In the genomic region with DNA sequence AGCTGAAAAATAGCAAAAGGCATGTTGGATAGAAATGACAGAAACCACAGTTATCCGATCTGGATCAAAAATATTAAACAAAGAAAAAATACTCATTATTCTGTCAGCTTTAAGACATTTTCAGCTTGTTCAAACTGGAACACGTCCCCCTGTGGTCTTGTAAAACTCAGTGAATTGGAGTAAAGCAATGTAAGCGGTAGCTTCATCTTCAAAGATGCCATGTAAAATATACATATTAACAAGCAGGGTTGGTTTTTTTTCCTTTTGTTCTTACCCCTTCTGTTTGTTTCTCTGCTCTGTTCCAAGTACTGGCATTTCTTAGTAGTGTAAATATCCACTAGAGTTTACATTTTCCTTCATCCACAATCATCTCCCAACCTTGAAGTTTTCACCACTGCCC, we compare ENCODE assay signal across 21 cellular contexts.
DNase-seq lines count a peak whose midpoint lies in the region; ATAC-seq, FAIRE-seq and TF ChIP-seq lines count a peak whose summit lies in the region.
"Had no signal": no experiment of that assay in that cellular context is flagged by ENCODE, and none has a peak within 500 bp of the region (broad histone marks: within the 10 kb centered on the region; RNA-seq: fewer than 3 reads in every experiment).

No MANE protein-coding gene starts in this region.

- H3K9me3 ChIP-seq in GM12878 (replicated peaks; ENCODE audit: control insufficient read depth, insufficient read depth, low read length) (no peaks in the 10 kb centered on the region; the same call in none of the 3 replicates), hepatocyte (ENCODE audit: low read depth) (no peaks in the 10 kb centered on the region)
- H3K9me3 ChIP-seq: A549 had no signal

- no peaks in the 10 kb centered on the region for H3K4me1 Mint-ChIP-seq in nephron progenitor cell
- H3K4me1 Mint-ChIP-seq in activated T-helper 1 cell treated with anti-CD3 and anti-CD28 coated beads, Interleukin-12 subunit alpha, Interleukin-12 subunit beta, Interleukin-2, Interleukin-4 antibody, amounts not matched to agents 30 ng/mL and 10 ng/mL and 1 ng/mL, durations not matched to agents 14 hours and 24 hours and 36 hours (ENCODE audit: low read depth), result no peaks in the 10 kb centered on the region

- H3K4me3 ChIP-seq in GM12878 (no peak overlapping the region), hepatocyte (no peak overlapping the region)
- H3K4me3 ChIP-seq: A549, GM23248 had no signal

- H3K27me3 ChIP-seq in GM12878 (replicated peaks in 1 of 2; ENCODE audit: control insufficient read depth in 2 of 2, insufficient read depth in 2 of 2, low read length in 1 of 2) (no peaks in the 10 kb centered on the region), hepatocyte (no peaks in the 10 kb centered on the region)

- no peaks in the 10 kb centered on the region for H3K36me3 ChIP-seq in GM12878 (ENCODE audit: control insufficient read depth in 2 of 2, insufficient read depth in 2 of 2, low read length in 1 of 2)
- no peaks in the 10 kb centered on the region for H3K36me3 ChIP-seq in hepatocyte (replicated peaks; ENCODE audit: insufficient read depth, low read depth)

- H4K20me1 ChIP-seq in GM12878 (ENCODE audit: control insufficient read depth, insufficient read depth), result no peaks in the 10 kb centered on the region
- H4K20me1 ChIP-seq in hepatocyte (ENCODE audit: insufficient read depth, poor library complexity, severe bottlenecking), result no peaks in the 10 kb centered on the region

- POLR2A ChIA-PET in GM12878 (lab: Charles Lee), result interaction anchor here (0.7 to 3.9 kb wide), 4 partner anchors 9 to 40 kb away, joined by 3 to 33 read pairs (median 6); no protein-coding TSS in a partner anchor

- H3K27ac ChIP-seq in GM12878 (ENCODE audit: control insufficient read depth, insufficient read depth), result peak overlapping the region; percentile 72; the same call in 1 of the 2 replicates
- H3K27ac ChIP-seq in hepatocyte, result no peak overlapping the region
- H3K27ac ChIP-seq: A549, GM23248 had no signal

- H3K9ac ChIP-seq in GM12878 (ENCODE audit: control insufficient read depth, insufficient read depth, low read length), result no peak overlapping the region
- H3K9ac ChIP-seq: GM23248 had no signal

- H3K79me2 ChIP-seq in GM12878 (ENCODE audit: control insufficient read depth, insufficient read depth, low read length) (peaks cover 34% of the 10 kb centered on the region), hepatocyte (no peaks in the 10 kb centered on the region)

- H3K9me2 ChIP-seq in hepatocyte (replicated peaks; ENCODE audit: insufficient read depth), result no peaks in the 10 kb centered on the region

- 82% methylated on average over 3 of the region's 3 CpGs for WGBS in GM12878 (ENCODE audit: insufficient coverage, insufficient replicate concordance, low lambda C conversion rate, missing lambda C conversion rate)
- 58% methylated on average over 3 of the region's 3 CpGs for WGBS in hepatocyte (ENCODE audit: low lambda C conversion rate, missing lambda C conversion rate)

- peaks cover 10% of the 10 kb centered on the region; the same call in 1 of the 2 replicates for H3K4me1 ChIP-seq in GM12878 (ENCODE audit: control insufficient read depth, insufficient read depth, low read length)
- no peaks in the 10 kb centered on the region for H3K4me1 ChIP-seq in hepatocyte (ENCODE audit: insufficient read depth)
- H3K4me1 ChIP-seq: A549 had no signal

- FAIRE-seq in GM12878 (lab: Jason Lieb, UNC), result no peak
- FAIRE-seq: A549, H1 had no signal

- peaks cover 12% of the 10 kb centered on the region for H3K9me3 Mint-ChIP-seq in nephron progenitor cell
- no peaks in the 10 kb centered on the region for H3K9me3 Mint-ChIP-seq in activated T-helper 1 cell treated with anti-CD3 and anti-CD28 coated beads, Interleukin-12 subunit alpha, Interleukin-12 subunit beta, Interleukin-2, Interleukin-4 antibody, amounts not matched to agents 30 ng/mL and 10 ng/mL and 1 ng/mL, durations not matched to agents 14 hours and 24 hours and 36 hours

- no peak for ATAC-seq in GM12878
- ATAC-seq in HG03378 (IDR thresholded peaks at IDR 0.05; ENCODE audit: unreplicated experiment), result no peak
- ATAC-seq: A549 had no signal

- BruUV-seq in GM12878 (replicated peaks; lab: Mats Ljungman, UMichigan), result no TSS peak

- no peak for TF ChIP-seq EP300 in GM12878 (IDR thresholded peaks at IDR 0.05; ENCODE audit: borderline replicate concordance in 1 of 2, control insufficient read depth in 1 of 2, low read depth in 2 of 2, low read length in 2 of 2)

- CTCF ChIA-PET in GM12878 (lab: Yijun Ruan, JAX), result interaction anchor here (0.6 to 4.6 kb wide), 6 partner anchors 29 to 182 kb away, joined by 3 to 46 read pairs (median 4); no protein-coding TSS in a partner anchor

- RAD21 ChIA-PET in GM12878 (lab: Charles Lee; ENCODE audit: unreplicated experiment), result interaction anchor here (0.9 to 12.5 kb wide), 6 partner anchors 10 to 1332 kb away, joined by 3 to 207 read pairs (median 15); no protein-coding TSS in a partner anchor

- H2AFZ ChIP-seq in GM12878 (ENCODE audit: control insufficient read depth, low read depth, low read length) (no peak overlapping the region; the same call in 1 of the 2 replicates), hepatocyte (no peak overlapping the region)

- TF ChIP-seq POLR2A in GM12878 (IDR thresholded peaks at IDR 0.05; ENCODE audit: low read depth, low read length), result no peak

- H3K4me2 ChIP-seq in GM12878 (ENCODE audit: control insufficient read depth, insufficient read depth), result no peak overlapping the region
- H3K4me2 ChIP-seq in hepatocyte, result no peak overlapping the region
- H3K4me2 ChIP-seq: A549 had no signal

- no peak overlapping the region for H3K4me3 Mint-ChIP-seq in nephron progenitor cell
- H3K4me3 Mint-ChIP-seq in activated T-helper 1 cell treated with anti-CD3 and anti-CD28 coated beads, Interleukin-12 subunit alpha, Interleukin-12 subunit beta, Interleukin-2, Interleukin-4 antibody, amounts not matched to agents 30 ng/mL and 10 ng/mL and 1 ng/mL, durations not matched to agents 14 hours and 24 hours and 36 hours, result no peak overlapping the region
- H3K4me3 Mint-ChIP-seq: H9 had no signal

- in situ Hi-C loops in GM12878 (cut with MboI), result no loop called here

- intact Hi-C loops in GM12878 (cut with micrococcal nuclease; ENCODE audit: unreplicated experiment), result loop anchor here (5.0 kb wide), 1 partner anchor 334 kb away; no protein-coding TSS in a partner anchor
- intact Hi-C loops in activated T-helper 1 cell treated with anti-CD3 and anti-CD28 coated beads, Interleukin-12 subunit alpha, Interleukin-12 subunit beta, Interleukin-2, Interleukin-4 antibody, amounts not matched to agents 30 ng/mL and 10 ng/mL and 1 ng/mL, durations not matched to agents 14 hours and 24 hours and 36 hours (cut with micrococcal nuclease), result no loop called here

- no peak for TF ChIP-seq CTCF in GM12878 (IDR thresholded peaks at IDR 0.05 in 2 of 3, conservative IDR thresholded peaks at IDR 0.05 in 1 of 3; ENCODE audit: control insufficient read depth in 2 of 3, extremely low read depth in 1 of 3, insufficient read depth in 1 of 3, low read depth in 3 of 3, low read length in 3 of 3)
- no peak for TF ChIP-seq CTCF in hepatocyte (IDR thresholded peaks at IDR 0.05; ENCODE audit: poor library complexity)
- TF ChIP-seq CTCF in nephron progenitor cell (IDR thresholded peaks at IDR 0.05), result no peak

- H3K27me3 Mint-ChIP-seq in nephron progenitor cell (ENCODE audit: low read depth, poor library complexity), result peaks cover 3% of the 10 kb centered on the region
- peaks cover 3% of the 10 kb centered on the region for H3K27me3 Mint-ChIP-seq in activated T-helper 1 cell treated with anti-CD3 and anti-CD28 coated beads, Interleukin-12 subunit alpha, Interleukin-12 subunit beta, Interleukin-2, Interleukin-4 antibody, amounts not matched to agents 30 ng/mL and 10 ng/mL and 1 ng/mL, durations not matched to agents 14 hours and 24 hours and 36 hours (ENCODE audit: insufficient read depth)

- no peaks in the 10 kb centered on the region for H3K36me3 Mint-ChIP-seq in nephron progenitor cell (ENCODE audit: low read depth)
- H3K36me3 Mint-ChIP-seq in activated T-helper 1 cell treated with anti-CD3 and anti-CD28 coated beads, Interleukin-12 subunit alpha, Interleukin-12 subunit beta, Interleukin-2, Interleukin-4 antibody, amounts not matched to agents 30 ng/mL and 10 ng/mL and 1 ng/mL, durations not matched to agents 14 hours and 24 hours and 36 hours (ENCODE audit: low read depth), result no peaks in the 10 kb centered on the region
- H3K36me3 Mint-ChIP-seq: CD4-positive, alpha-beta memory T cell had no signal

- DNase-seq in H4 (ENCODE audit: low spot score), result peak; percentile 40
- peak; percentile 38 for DNase-seq in M059J (ENCODE audit: low read depth)
- DNase-seq in GM12878 (ENCODE audit: low read depth, low spot score), result no peak
- DNase-seq in hepatocyte (ENCODE audit: low spot score), result peak; percentile 15
- no peak for DNase-seq in nephron progenitor cell
- DNase-seq in activated T-helper 1 cell treated with anti-CD3 and anti-CD28 coated beads, Interleukin-12 subunit alpha, Interleukin-12 subunit beta, Interleukin-2, Interleukin-4 antibody, amounts not matched to agents 30 ng/mL and 10 ng/mL and 1 ng/mL, durations not matched to agents 14 hours and 24 hours and 36 hours (ENCODE audit: low spot score), result no peak
- no peak for DNase-seq in AML-193 (lab: John Stamatoyannopoulos, UW)
- DNase-seq: 8988T, ACHN, C1 segment of cervical spinal cord, Calu3, COR-L47, DMS53, DMS79 treated with DMSO at 0.1 percent for 48 hours, GF-D8, GM23248, H9 had no signal

- SMC1A ChIA-PET in GM12878 (lab: Charles Lee; ENCODE audit: uncharacterized antibody, unreplicated experiment), result interaction anchor here (0.6 to 18.8 kb wide), 7 partner anchors 12 to 789 kb away, joined by 3 to 394 read pairs (median 4); no protein-coding TSS in a partner anchor

- no peak for TF ChIP-seq RAD21 in GM12878 (IDR thresholded peaks at IDR 0.05; ENCODE audit: insufficient read depth, low read depth, low read length)

- H3K27ac Mint-ChIP-seq in nephron progenitor cell, result no peak overlapping the region
- H3K27ac Mint-ChIP-seq in activated T-helper 1 cell treated with anti-CD3 and anti-CD28 coated beads, Interleukin-12 subunit alpha, Interleukin-12 subunit beta, Interleukin-2, Interleukin-4 antibody, amounts not matched to agents 30 ng/mL and 10 ng/mL and 1 ng/mL, durations not matched to agents 14 hours and 24 hours and 36 hours, result no peak overlapping the region

Comparison
In these comparisons a context has a peak if more than half of its experiments do, and no peak if none do; other contexts are left out.
1. DNase-seq: peak in H4 (single experiment), M059J (single experiment) and hepatocyte (single experiment); none in GM12878 (single experiment), nephron progenitor cell (single experiment), activated T-helper 1 cell treated with anti-CD3 and anti-CD28 coated beads, Interleukin-12 subunit alpha, Interleukin-12 subunit beta, Interleukin-2, Interleukin-4 antibody, amounts not matched to agents 30 ng/mL and 10 ng/mL and 1 ng/mL, durations not matched to agents 14 hours and 24 hours and 36 hours (single experiment) and AML-193 (0 of 2).